ENCODE assay signal across 31 cellular contexts in genomic region chr17:41888332-41888965, GRCh38. TPM values are rescaled to one million over a fixed set of nuclear protein-coding genes. Genes with fewer than 3 reads are reported as not detected.
"Had no signal": no experiment of that assay in that cellular context is flagged by ENCODE, and none has a peak within 500 bp of the region (broad histone marks: within the 10 kb centered on the region; RNA-seq: fewer than 3 reads in every experiment).

No MANE protein-coding gene starts in this region.

- H3K4me2 ChIP-seq: PC-9 had no signal

- H3K4me3 Mint-ChIP-seq: activated CD4-positive, alpha-beta memory T cell treated with anti-CD3 and anti-CD28 coated beads for 36 hours; activated naive CD4-positive, alpha-beta T cell treated with anti-CD3 and anti-CD28 coated beads for 36 hours; activated T-cell treated with anti-CD3 and anti-CD28 coated beads, Interleukin-2, amount 50 U/mL, for 4 hours; activated T-helper 1 cell treated with anti-CD3 and anti-CD28 coated beads, Interleukin-12 subunit alpha, Interleukin-12 subunit beta, Interleukin-2, Interleukin-4 antibody, amounts not matched to agents 30 ng/mL and 10 ng/mL and 1 ng/mL, durations not matched to agents 14 hours and 24 hours and 36 hours had no signal

- H2AFZ ChIP-seq: PC-9 had no signal

- H3K27ac ChIP-seq: adrenal gland, body of pancreas, breast epithelium, PC-9 had no signal

- H3K9me3 ChIP-seq: adrenal gland, body of pancreas, breast epithelium, MG63 had no signal

- H3K27me3 Mint-ChIP-seq: activated CD4-positive, alpha-beta memory T cell treated with anti-CD3 and anti-CD28 coated beads for 36 hours had no signal

- H3K27me3 ChIP-seq: adrenal gland, body of pancreas, breast epithelium, MG63 had no signal

- ATAC-seq: activated CD4-positive, CD25-positive, alpha-beta regulatory T cell treated with anti-CD3 and anti-CD28 coated beads, Interleukin-2, amount 50 U/mL, for 24 hours; activated naive CD4-positive, alpha-beta T cell treated with anti-CD3 and anti-CD28 coated beads, Interleukin-2, amount 50 U/mL, for 72 hours; activated T-cell treated with anti-CD3 and anti-CD28 coated beads, Interleukin-2, amount 50 U/mL, for 4 hours; body of pancreas had no signal

- H3K4me1 ChIP-seq: body of pancreas, breast epithelium had no signal

- H3K27ac Mint-ChIP-seq: activated CD4-positive, alpha-beta memory T cell treated with anti-CD3 and anti-CD28 coated beads for 36 hours; activated naive CD4-positive, alpha-beta T cell treated with anti-CD3 and anti-CD28 coated beads for 36 hours; activated T-helper 1 cell treated with anti-CD3 and anti-CD28 coated beads, Interleukin-12 subunit alpha, Interleukin-12 subunit beta, Interleukin-2, Interleukin-4 antibody, amounts not matched to agents 30 ng/mL and 10 ng/mL and 1 ng/mL, durations not matched to agents 14 hours and 24 hours and 36 hours had no signal

- H3K4me3 ChIP-seq: adrenal gland, body of pancreas, breast epithelium, MG63, PC-9 had no signal

- DNase-seq: activated CD4-positive, alpha-beta memory T cell treated with anti-CD3 and anti-CD28 coated beads for 36 hours; activated CD4-positive, alpha-beta T cell treated with anti-CD3 and anti-CD28 coated beads for 4 hours; activated CD4-positive, alpha-beta T cell treated with anti-CD3 and anti-CD28 coated beads, Interleukin-2, amount 50 U/mL, for 1 hour; activated CD8-positive, alpha-beta memory T cell treated with anti-CD3 and anti-CD28 coated beads, Interleukin-2, amount 50 U/mL, for 4 hours; activated gamma-delta T cell treated with Interleukin-2 at 50 U/mL for 16 hours; activated naive CD4-positive, alpha-beta T cell treated with anti-CD3 and anti-CD28 coated beads for 36 hours; activated T-cell treated with anti-CD3 and anti-CD28 coated beads for 4 hours; activated T-cell treated with anti-CD3 and anti-CD28 coated beads, Interleukin-2, amount 50 U/mL, for 4 hours; body of pancreas; Kasumi-1; KG1; MG63; NCI-H1092; NCI-H1436 treated with DMSO at 0.1 percent for 48 hours; NCI-H1694 treated with DMSO at 0.1 percent for 48 hours; NCI-H2029; NCI-H345; NCI-H526; NCI-H748 treated with DMSO at 0.1 percent for 48 hours; NK-92 treated with Interleukin-12 subunit alpha and Interleukin-12 subunit beta, amount 100 ng/mL, for 24 hours; PC-9; Right ventricle myocardium superior; T1000 had no signal

- H3K9me3 Mint-ChIP-seq: activated CD4-positive, alpha-beta memory T cell treated with anti-CD3 and anti-CD28 coated beads for 36 hours; activated naive CD4-positive, alpha-beta T cell treated with anti-CD3 and anti-CD28 coated beads for 36 hours; activated naive CD4-positive, alpha-beta T cell treated with anti-CD3 and anti-CD28 coated beads, Interleukin-2, amount 50 U/mL, for 72 hours; activated T-cell treated with anti-CD3 and anti-CD28 coated beads, Interleukin-2, amount 50 U/mL, for 4 hours; activated T-helper 1 cell treated with anti-CD3 and anti-CD28 coated beads, Interleukin-12 subunit alpha, Interleukin-12 subunit beta, Interleukin-2, Interleukin-4 antibody, amounts not matched to agents 30 ng/mL and 10 ng/mL and 1 ng/mL, durations not matched to agents 14 hours and 24 hours and 36 hours had no signal

- H3K36me3 ChIP-seq: breast epithelium had no signal

RNA-seq across cellular contexts. Expression of gene KLHL10, which starts 50.8 kb away (rescaled TPM):
- total RNA-seq: activated naive CD4-positive, alpha-beta T cell treated with anti-CD3 and anti-CD28 coated beads for 36 hours; activated T-cell treated with anti-CD3 and anti-CD28 coated beads, Interleukin-2, amount 50 U/mL, for 4 hours; activated T-helper 1 cell treated with anti-CD3 and anti-CD28 coated beads, Interleukin-12 subunit alpha, Interleukin-12 subunit beta, Interleukin-2, Interleukin-4 antibody, amounts not matched to agents 30 ng/mL and 10 ng/mL and 1 ng/mL, durations not matched to agents 14 hours and 24 hours and 36 hours; astrocyte; body of pancreas; cardiac septum; PC-9; Right ventricle myocardium superior; T-helper 1 cell treated with Interleukin-12 subunit alpha and Interleukin-12 subunit beta and Interleukin-4 antibody, amounts not matched to agents 30 ng/mL and 1 ng/mL, for 36 hours had no signal
